8 cellular contexts compared by ENCODE assay signal in genomic region chr12:122895290-122895689, GRCh38. TPM values are rescaled to one million over a fixed set of nuclear protein-coding genes. Genes with fewer than 3 reads are reported as not detected.
DNase-seq lines count a peak whose midpoint lies in the region; ATAC-seq, FAIRE-seq and TF ChIP-seq lines count a peak whose summit lies in the region.

No MANE protein-coding gene starts in this region.

- POLR2A ChIA-PET in HCT116 (lab: Charles Lee) = no interaction called here

- intact Hi-C loops in HCT116 (cut with micrococcal nuclease) = no loop called here
- intact Hi-C loops in activated T-helper 2 cell treated with anti-CD3 and anti-CD28 coated beads, Interferon-gamma antibody, Interleukin-2, Interleukin-4, amounts not matched to agents 10 μg/mL and 5 μg/mL and 100 μg/mL, durations not matched to agents 14 hours and 24 hours and 36 hours (cut with micrococcal nuclease) = loop anchor here (5.0 kb wide), 1 partner anchor 173 kb away; no protein-coding TSS in a partner anchor

- H3K9ac ChIP-seq in HCT116 (ENCODE audit: low read length) = peak overlapping the region; percentile 98

- no peak for TF ChIP-seq POLR2A in HCT116 (IDR thresholded peaks at IDR 0.05; ENCODE audit: borderline replicate concordance, extremely low read depth, insufficient read depth, insufficient read length)

- peak overlapping the region; percentile 85 for H3K4me3 Mint-ChIP-seq in activated T-helper 2 cell treated with anti-CD3 and anti-CD28 coated beads, Interferon-gamma antibody, Interleukin-2, Interleukin-4, amounts not matched to agents 10 μg/mL and 5 μg/mL and 100 μg/mL, durations not matched to agents 14 hours and 24 hours and 36 hours (ENCODE audit: low read depth)

- H3K27me3 ChIP-seq in HCT116 (ENCODE audit: insufficient read depth, low read length) (no peaks in the 10 kb centered on the region), hepatocyte (no peaks in the 10 kb centered on the region), small intestine (ENCODE audit: control insufficient read depth in 2 of 2, insufficient read depth in 2 of 2, low read length in 2 of 2) (no peaks in the 10 kb centered on the region)

- RAD21 ChIA-PET in HCT116 (lab: Charles Lee; ENCODE audit: low non-redundant PET in 1 of 2, low total read pairs in 2 of 2, uncharacterized antibody in 2 of 2, unreplicated experiment in 2 of 2) = no interaction called here

- H3K36me3 ChIP-seq in HCT116 (ENCODE audit: control insufficient read depth in 1 of 2, insufficient read depth in 2 of 2, low read length in 2 of 2) (no peaks in the 10 kb centered on the region), hepatocyte (replicated peaks; ENCODE audit: insufficient read depth, low read depth) (no peaks in the 10 kb centered on the region), small intestine (ENCODE audit: control insufficient read depth in 2 of 2, insufficient read depth in 2 of 2, low read length in 2 of 2) (no peaks in the 10 kb centered on the region)

- no peak for TF ChIP-seq CTCF in HCT116 (IDR thresholded peaks at IDR 0.05 in 2 of 3, conservative IDR thresholded peaks at IDR 0.05 in 1 of 3; ENCODE audit: borderline replicate concordance in 1 of 3, insufficient read depth in 1 of 3, low read depth in 2 of 3, low read length in 2 of 3)
- TF ChIP-seq CTCF in hepatocyte (IDR thresholded peaks at IDR 0.05; ENCODE audit: poor library complexity) = no peak

- H3K4me3 ChIP-seq in HCT116 (replicated peaks in 1 of 2; ENCODE audit: low read depth in 1 of 2, low read length in 2 of 2) = peak overlapping the region; percentile 91 to 93
- H3K4me3 ChIP-seq in hepatocyte = peak overlapping the region; percentile 88
- H3K4me3 ChIP-seq in small intestine (ENCODE audit: low read depth in 1 of 2, low read length in 2 of 2) = peak overlapping the region; percentile 92 to 96

- H3K4me2 ChIP-seq in HCT116 (ENCODE audit: low read length) (peak overlapping the region; percentile 86), hepatocyte (peak overlapping the region; percentile 91)

- CTCF ChIA-PET in HCT116 (lab: Charles Lee) = no interaction called here

- peaks cover 56% of the 10 kb centered on the region for H3K79me2 ChIP-seq in HCT116 (ENCODE audit: insufficient read depth, low read length)
- H3K79me2 ChIP-seq in hepatocyte = peaks cover 58% of the 10 kb centered on the region

- DNase-seq in HCT116 (ENCODE audit: low read depth, low spot score) (no peak), hepatocyte (ENCODE audit: low spot score) (no peak), small intestine (no peak), HuH-7 (ENCODE audit: low spot score) (no peak), C1 segment of cervical spinal cord (lab: John Stamatoyannopoulos, UW) (no peak)
- DNase-seq in activated T-helper 2 cell treated with anti-CD3 and anti-CD28 coated beads, Interferon-gamma antibody, Interleukin-2, Interleukin-4, amounts not matched to agents 10 μg/mL and 5 μg/mL and 100 μg/mL, durations not matched to agents 14 hours and 24 hours and 36 hours (ENCODE audit: low spot score) = no peak
- DNase-seq in central memory CD4-positive, alpha-beta T cell = no peak

- H4K20me1 ChIP-seq in HCT116 (ENCODE audit: insufficient read depth) = peaks cover 6% of the 10 kb centered on the region; the same call in 1 of the 2 replicates
- peaks cover 10% of the 10 kb centered on the region for H4K20me1 ChIP-seq in hepatocyte (ENCODE audit: insufficient read depth, poor library complexity, severe bottlenecking)

- ATAC-seq in HCT116 (no peak), HG02884 (IDR thresholded peaks at IDR 0.05; ENCODE audit: unreplicated experiment) (no peak)

- FAIRE-seq in small intestine (lab: Jason Lieb, UNC) = no peak

- no peaks in the 10 kb centered on the region for H3K9me2 ChIP-seq in HCT116 (ENCODE audit: insufficient read depth)
- no peaks in the 10 kb centered on the region for H3K9me2 ChIP-seq in hepatocyte (replicated peaks; ENCODE audit: insufficient read depth)

- H3K4me1 ChIP-seq in HCT116 (ENCODE audit: control insufficient read depth in 1 of 2, insufficient read depth in 2 of 2, low read length in 2 of 2) = peaks cover 43 to 65% of the 10 kb centered on the region in 2 experiments
- peaks cover 33% of the 10 kb centered on the region for H3K4me1 ChIP-seq in hepatocyte (ENCODE audit: insufficient read depth)
- H3K4me1 ChIP-seq in small intestine (ENCODE audit: control insufficient read depth in 2 of 2, insufficient read depth in 1 of 2, low read depth in 1 of 2, low read length in 1 of 2) = peaks cover 4 to 28% of the 10 kb centered on the region in 2 donors

- H3K9me3 ChIP-seq in HCT116 (ENCODE audit: control insufficient read depth in 1 of 2, insufficient read depth in 1 of 2, low read depth in 1 of 2, low read length in 2 of 2) (no peaks in the 10 kb centered on the region), hepatocyte (ENCODE audit: low read depth) (no peaks in the 10 kb centered on the region), small intestine (ENCODE audit: control insufficient read depth, low read depth) (no peaks in the 10 kb centered on the region)

- H3K4me1 Mint-ChIP-seq in activated T-helper 2 cell treated with anti-CD3 and anti-CD28 coated beads, Interferon-gamma antibody, Interleukin-2, Interleukin-4, amounts not matched to agents 10 μg/mL and 5 μg/mL and 100 μg/mL, durations not matched to agents 14 hours and 24 hours and 36 hours (ENCODE audit: low read depth) = peaks cover 65% of the 10 kb centered on the region

- peak overlapping the region; percentile 81 for H3K27ac Mint-ChIP-seq in activated T-helper 2 cell treated with anti-CD3 and anti-CD28 coated beads, Interferon-gamma antibody, Interleukin-2, Interleukin-4, amounts not matched to agents 10 μg/mL and 5 μg/mL and 100 μg/mL, durations not matched to agents 14 hours and 24 hours and 36 hours

- no peak overlapping the region for H2AFZ ChIP-seq in HCT116 (ENCODE audit: low read depth, low read length, poor library complexity, severe bottlenecking)
- peak overlapping the region; percentile 57 for H2AFZ ChIP-seq in hepatocyte

- peaks cover 6% of the 10 kb centered on the region for H3K9me3 Mint-ChIP-seq in activated T-helper 2 cell treated with anti-CD3 and anti-CD28 coated beads, Interferon-gamma antibody, Interleukin-2, Interleukin-4, amounts not matched to agents 10 μg/mL and 5 μg/mL and 100 μg/mL, durations not matched to agents 14 hours and 24 hours and 36 hours

- peaks cover 13% of the 10 kb centered on the region for H3K36me3 Mint-ChIP-seq in activated T-helper 2 cell treated with anti-CD3 and anti-CD28 coated beads, Interferon-gamma antibody, Interleukin-2, Interleukin-4, amounts not matched to agents 10 μg/mL and 5 μg/mL and 100 μg/mL, durations not matched to agents 14 hours and 24 hours and 36 hours (ENCODE audit: low read depth)

- peak overlapping the region; percentile 79 for H3K27ac ChIP-seq in HCT116 (ENCODE audit: low read depth, low read length)
- peak overlapping the region; percentile 91 for H3K27ac ChIP-seq in hepatocyte
- H3K27ac ChIP-seq in small intestine (ENCODE audit: low read depth in 1 of 2, low read length in 1 of 2) = peak overlapping the region; percentile 74 to 97

- TF ChIP-seq RAD21 in HCT116 (IDR thresholded peaks at IDR 0.05; ENCODE audit: low read depth) = no peak

- 17% methylated on average over 7 of the region's 8 CpGs for WGBS in hepatocyte (ENCODE audit: low lambda C conversion rate, missing lambda C conversion rate)
- WGBS in small intestine, 3 donors = 6 to 17% (median 9%) methylated on average over 8 of the region's 8 CpGs

- peaks cover 5% of the 10 kb centered on the region for H3K27me3 Mint-ChIP-seq in activated T-helper 2 cell treated with anti-CD3 and anti-CD28 coated beads, Interferon-gamma antibody, Interleukin-2, Interleukin-4, amounts not matched to agents 10 μg/mL and 5 μg/mL and 100 μg/mL, durations not matched to agents 14 hours and 24 hours and 36 hours (ENCODE audit: low read depth)

- BruUV-seq in HCT116 (replicated peaks; lab: Mats Ljungman, UMichigan) = no TSS peak

TF ChIP-seq in HCT116, 20 proteins besides CTCF, POLR2A, EP300 and RAD21:
- TF ChIP-seq CEBPB (IDR thresholded peaks at IDR 0.05; ENCODE audit: low read depth) = no peak
- TF ChIP-seq JUND (IDR thresholded peaks at IDR 0.05) = no peak
- TF ChIP-seq, protein P1, sequence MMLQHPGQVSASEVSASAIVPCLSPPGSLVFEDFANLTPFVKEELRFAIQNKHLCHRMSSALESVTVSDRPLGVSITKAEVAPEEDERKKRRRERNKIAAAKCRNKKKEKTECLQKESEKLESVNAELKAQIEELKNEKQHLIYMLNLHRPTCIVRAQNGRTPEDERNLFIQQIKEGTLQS (IDR thresholded peaks at IDR 0.05) = no peak
- TF ChIP-seq EZH2phosphoT487 (IDR thresholded peaks at IDR 0.05; ENCODE audit: borderline replicate concordance) = no peak
- no peak for TF ChIP-seq ELF1 (IDR thresholded peaks at IDR 0.05; ENCODE audit: borderline replicate concordance, low read depth)

RNA-seq across cellular contexts. Expression of gene VPS37B, which starts 0.6 kb away (rescaled TPM):
- 55.0 TPM for total RNA-seq in HCT116 (2021; ENCODE audit: unreplicated experiment)
- polyA plus RNA-seq in HCT116 (2012) = 48.3 and 53.6 TPM in 2 replicates
- total RNA-seq in activated T-helper 2 cell treated with anti-CD3 and anti-CD28 coated beads, Interferon-gamma antibody, Interleukin-2, Interleukin-4, amounts not matched to agents 10 μg/mL and 5 μg/mL and 100 μg/mL, durations not matched to agents 14 hours and 24 hours and 36 hours = 11.5 and 11.7 TPM in 2 replicates
- total RNA-seq in hepatocyte = 23.5 and 24.7 TPM in 2 replicates
- polyA plus RNA-seq in hepatocyte = 29.0 and 35.3 TPM in 2 replicates
- 10 to 100 TPM; 22.8 to 31.4 (median 24.0) TPM for polyA plus RNA-seq in small intestine
